1 cellular context compared by ENCODE assay signal in genomic region chr16:31277659-31278260, GRCh38.
TF ChIP-seq lines count a peak whose summit lies in the region.

No MANE protein-coding gene starts in this region.

TF ChIP-seq in H1, 55 proteins besides CTCF, POLR2A, EP300 and RAD21:
- TF ChIP-seq CHD7 (IDR thresholded peaks at IDR 0.05; ENCODE audit: insufficient replicate concordance, low read length) (no peak), CEBPB (IDR thresholded peaks at IDR 0.05; ENCODE audit: low read depth, low read length) (no peak), HDAC6 (IDR thresholded peaks at IDR 0.05; ENCODE audit: low read depth, low read length) (no peak), RXRA (IDR thresholded peaks at IDR 0.05; ENCODE audit: insufficient read depth, low read depth, low read length) (no peak)
TF ChIP-seq in H1: peak in this region for 0.
